1 cellular context compared by ENCODE assay signal in genomic region chr1:110719908-110720307, GRCh38.
TF ChIP-seq lines count a peak whose summit lies in the region.

No MANE protein-coding gene starts in this region.

TF ChIP-seq in HepG2, 621 proteins besides CTCF, POLR2A, EP300 and RAD21 (continued from another document):
- no peak for TF ChIP-seq ZNF512B (CRISPR knock-in tag; IDR thresholded peaks at IDR 0.05; ENCODE audit: borderline replicate concordance)
- TF ChIP-seq TOPORS (CRISPR knock-in tag; IDR thresholded peaks at IDR 0.05), result no peak
- TF ChIP-seq SRSF1 (optimal IDR thresholded peaks at IDR 0.05; ENCODE audit: low read depth, low read length), result no peak
- TF ChIP-seq YY1 (IDR thresholded peaks at IDR 0.05; ENCODE audit: insufficient read depth, insufficient replicate concordance, low read depth, low read length), result no peak
